30 cellular contexts compared by ENCODE assay signal in genomic region chr17:70882504-70882903, GRCh38.
"Had no signal": no experiment of that assay in that cellular context is flagged by ENCODE, and none has a peak within 500 bp of the region (broad histone marks: within the 10 kb centered on the region; RNA-seq: fewer than 3 reads in every experiment).

No MANE protein-coding gene starts in this region.

- H3K4me1 ChIP-seq: adrenal gland, body of pancreas, heart left ventricle, left lung, lower lobe of right lung, uterus had no signal

- FAIRE-seq: islet of Langerhans had no signal

- H3K27me3 Mint-ChIP-seq: activated naive CD8-positive, alpha-beta T cell treated with anti-CD3 and anti-CD28 coated beads for 36 hours; natural killer cell treated with Interleukin-12 subunit alpha and Interleukin-12 subunit beta and Interleukin-15 and Interleukin-18, amount 100 ng/mL, for 72 hours; progenitor cell of endocrine pancreas had no signal

- DNase-seq: activated CD4-positive, alpha-beta T cell treated with anti-CD3 and anti-CD28 coated beads for 4 hours; activated CD4-positive, alpha-beta T cell treated with anti-CD3 and anti-CD28 coated beads, Interleukin-2, amount 50 U/mL, for 4 hours; activated effector memory CD4-positive, alpha-beta T cell treated with anti-CD3 and anti-CD28 coated beads, Interleukin-2, amount 50 U/mL, for 16 hours; activated naive CD4-positive, alpha-beta T cell treated with anti-CD3 and anti-CD28 coated beads for 36 hours; activated naive CD8-positive, alpha-beta T cell treated with anti-CD3 and anti-CD28 coated beads for 36 hours; activated T-cell treated with anti-CD3 and anti-CD28 coated beads for 4 hours; adrenal gland; aorta; body of pancreas; dorsolateral prefrontal cortex; effector memory CD4-positive, alpha-beta T cell; heart left ventricle; hypothalamus; left lung; lower lobe of right lung; mucosa of descending colon; retina; stimulated activated CD4-positive, alpha-beta T cell treated with anti-CD3 and anti-CD28 coated beads, Interleukin-12 subunit alpha, Interleukin-12 subunit beta, amount 100 ng/mL, for 4 hours; stimulated activated CD4-positive, alpha-beta T cell treated with anti-CD3 and anti-CD28 coated beads, Interleukin-4, amount 100 ng/mL, for 1 hour; stimulated activated naive CD8-positive, alpha-beta T cell treated with anti-CD3 and anti-CD28 coated beads, Interleukin-15, Interleukin-2, amounts not matched to agents 100 U/mL and 50 U/mL, for 24 hours; trophoblast cell; uterus had no signal

- H3K4me3 Mint-ChIP-seq: activated naive CD4-positive, alpha-beta T cell treated with anti-CD3 and anti-CD28 coated beads for 36 hours; activated naive CD8-positive, alpha-beta T cell treated with anti-CD3 and anti-CD28 coated beads for 36 hours; natural killer cell treated with Interleukin-12 subunit alpha and Interleukin-12 subunit beta and Interleukin-15 and Interleukin-18, amount 100 ng/mL, for 72 hours had no signal

- H3K36me3 Mint-ChIP-seq: activated naive CD8-positive, alpha-beta T cell treated with anti-CD3 and anti-CD28 coated beads for 36 hours had no signal

- H3K9me3 ChIP-seq: adrenal gland, body of pancreas, heart left ventricle, lower lobe of right lung, mucosa of descending colon, thoracic aorta, uterus had no signal

- H3K36me3 ChIP-seq: adrenal gland, cardiac muscle cell, heart left ventricle, left lung, lower lobe of right lung, thoracic aorta, uterus had no signal

- H3K4me3 ChIP-seq: adrenal gland, body of pancreas, cardiac muscle cell, coronary artery, dorsolateral prefrontal cortex, heart left ventricle, left lung, lower lobe of right lung, mucosa of descending colon, skin epidermis, thoracic aorta, uterus had no signal

- H3K27ac ChIP-seq: adrenal gland, body of pancreas, cardiac muscle cell, coronary artery, dorsolateral prefrontal cortex, heart left ventricle, left lung, lower lobe of right lung, skin epidermis, thoracic aorta, uterus had no signal

- H3K27ac Mint-ChIP-seq: activated naive CD4-positive, alpha-beta T cell treated with anti-CD3 and anti-CD28 coated beads for 36 hours; activated naive CD8-positive, alpha-beta T cell treated with anti-CD3 and anti-CD28 coated beads for 36 hours; natural killer cell treated with Interleukin-12 subunit alpha and Interleukin-12 subunit beta and Interleukin-15 and Interleukin-18, amount 100 ng/mL, for 72 hours; progenitor cell of endocrine pancreas had no signal

- ATAC-seq: body of pancreas; heart left ventricle; left lung; lower lobe of right lung; mucosa of descending colon; natural killer cell treated with Interleukin-12 subunit alpha and Interleukin-12 subunit beta and Interleukin-15 and Interleukin-18, amount 100 ng/mL, for 72 hours; sciatic nerve; stimulated activated naive CD8-positive, alpha-beta T cell treated with anti-CD3 and anti-CD28 coated beads, Interleukin-15, Interleukin-2, amounts not matched to agents 100 U/mL and 50 U/mL, for 24 hours had no signal

- H3K27me3 ChIP-seq: adrenal gland, body of pancreas, cardiac muscle cell, heart left ventricle, left lung, uterus had no signal

- H3K4me1 Mint-ChIP-seq: activated naive CD8-positive, alpha-beta T cell treated with anti-CD3 and anti-CD28 coated beads for 36 hours had no signal
